1 cellular context compared by ENCODE assay signal in genomic region chr2:240123821-240124650, GRCh38.
TF ChIP-seq lines count a peak whose summit lies in the region.

No MANE protein-coding gene starts in this region.

TF ChIP-seq in SK-N-SH treated with all-trans-retinoic acid at 6 μM for 48 hours, 23 proteins besides CTCF, POLR2A, EP300 and RAD21 (continued from another document):
- TF ChIP-seq GLIS3 (CRISPR knock-in tag; IDR thresholded peaks at IDR 0.05) (no peak), RARB (CRISPR knock-in tag; IDR thresholded peaks at IDR 0.05) (no peak), TCF4 (CRISPR knock-in tag; IDR thresholded peaks at IDR 0.05; ENCODE audit: borderline replicate concordance) (no peak), PPARA (CRISPR knock-in tag; IDR thresholded peaks at IDR 0.05; ENCODE audit: borderline replicate concordance) (no peak), POU6F1 (CRISPR knock-in tag; IDR thresholded peaks at IDR 0.05; ENCODE audit: borderline replicate concordance, low read depth) (no peak), ISL1 (CRISPR knock-in tag; IDR thresholded peaks at IDR 0.05) (no peak), OSR1 (CRISPR knock-in tag; IDR thresholded peaks at IDR 0.05) (no peak), SNAI2 (CRISPR knock-in tag; IDR thresholded peaks at IDR 0.05) (no peak)
